27 cellular contexts compared by ENCODE assay signal in genomic region chr1:118396824-118397530, GRCh38.
DNase-seq lines count a peak whose midpoint lies in the region; FAIRE-seq and TF ChIP-seq lines count a peak whose summit lies in the region.
"Had no signal": no experiment of that assay in that cellular context is flagged by ENCODE, and none has a peak within 500 bp of the region (broad histone marks: within the 10 kb centered on the region; RNA-seq: fewer than 3 reads in every experiment).

No MANE protein-coding gene starts in this region.

- H2BK12ac ChIP-seq in trophoblast cell (ENCODE audit: low read length) = no peak overlapping the region

- H2BK120ac ChIP-seq in trophoblast cell (ENCODE audit: insufficient read depth, low read length, poor library complexity) = no peak overlapping the region

- H3K9ac ChIP-seq in trophoblast cell (ENCODE audit: low read length) = no peak overlapping the region
- H3K9ac ChIP-seq: parathyroid adenoma had no signal

- no peaks in the 10 kb centered on the region for H3K27me3 ChIP-seq in trophoblast cell (ENCODE audit: insufficient read depth, low read length)
- H3K27me3 ChIP-seq: colonic mucosa, tibial nerve had no signal

- no peak overlapping the region for H3K27ac ChIP-seq in trophoblast cell (ENCODE audit: low read depth, low read length)
- H3K27ac ChIP-seq: colonic mucosa, epithelial cell of prostate, HL-60, parathyroid adenoma, tibial nerve had no signal

- no peak overlapping the region for H3K4me2 ChIP-seq in trophoblast cell (ENCODE audit: low read length)

- H4K12ac ChIP-seq in trophoblast cell (ENCODE audit: low read depth, low read length) = no peak overlapping the region

- H4K8ac ChIP-seq in trophoblast cell (ENCODE audit: low read depth, low read length) = no peak overlapping the region

- H4K91ac ChIP-seq in trophoblast cell (ENCODE audit: low read depth, low read length) = no peak overlapping the region

- DNase-seq in DMS 273 (lab: John Stamatoyannopoulos, UW; ENCODE audit: unreplicated experiment) (peak; percentile 72), M059J (ENCODE audit: low read depth) (peak; percentile 3), fibroblast of the aortic adventitia (ENCODE audit: low read depth) (peak; percentile 0), trophoblast cell (no peak), H54 (ENCODE audit: insufficient read length, low spot score) (no peak), EL (no peak), NCI-H2227 treated with DMSO at 0.1 percent for 48 hours (lab: John Stamatoyannopoulos, UW) (no peak)
- DNase-seq: activated CD4-positive, alpha-beta T cell treated with anti-CD3 and anti-CD28 coated beads for 48 hours; colonic mucosa; DMS153; effector CD8-positive, alpha-beta T cell; foreskin fibroblast; HCEC 1CT; KG1; kidney; MM.1S; NCI-H1105 treated with DMSO at 0.1 percent for 48 hours; NCI-H187 treated with DMSO at 0.1 percent for 48 hours; NCI-H2171 treated with DMSO at 0.1 percent for 48 hours; NCI-H526; stimulated activated CD4-positive, alpha-beta T cell treated with anti-CD3 and anti-CD28 coated beads, Interleukin-2, amount 100 ng/mL, for 48 hours; SW 1271; T-helper 9 cell had no signal

- WGBS in trophoblast cell (ENCODE audit: extremely low coverage, insufficient coverage, insufficient read length) = no CpG with 5 or more reads among the region's 4 CpGs

- peak overlapping the region; percentile 33 for H2AFZ ChIP-seq in trophoblast cell (ENCODE audit: insufficient read depth, low read length, poor library complexity)
- H2AFZ ChIP-seq: parathyroid adenoma had no signal

- no peaks in the 10 kb centered on the region for H3K79me2 ChIP-seq in trophoblast cell (ENCODE audit: control insufficient read depth, insufficient read depth, low read length, poor library complexity)
- H3K79me2 ChIP-seq: parathyroid adenoma had no signal

- H3K36me3 ChIP-seq in trophoblast cell (ENCODE audit: control insufficient read depth in 1 of 2, insufficient read depth in 2 of 2, low read length in 2 of 2) = no peaks in the 10 kb centered on the region
- H3K36me3 ChIP-seq: colonic mucosa, tibial nerve had no signal

- H3K79me1 ChIP-seq in trophoblast cell (ENCODE audit: low read length) = no peaks in the 10 kb centered on the region

- H3K14ac ChIP-seq in trophoblast cell (ENCODE audit: low read length) = no peak overlapping the region

- H2BK5ac ChIP-seq in trophoblast cell (ENCODE audit: low read depth, low read length, poor library complexity) = no peak overlapping the region

- no peaks in the 10 kb centered on the region for H3K9me3 ChIP-seq in trophoblast cell (ENCODE audit: insufficient read depth, low read depth, low read length)
- H3K9me3 ChIP-seq: colonic mucosa, tibial nerve had no signal

- H3K4me1 ChIP-seq in trophoblast cell (ENCODE audit: control insufficient read depth in 1 of 2, insufficient read depth in 2 of 2, low read length in 2 of 2) = no peaks in the 10 kb centered on the region
- H3K4me1 ChIP-seq: colonic mucosa, parathyroid adenoma, tibial nerve had no signal

- TF ChIP-seq POLR2A in H54 (IDR thresholded peaks at IDR 0.05; ENCODE audit: low read depth, low read length) = no peak

- no peak for FAIRE-seq in H54 (lab: Jason Lieb, UNC)
- FAIRE-seq: kidney had no signal

- H3K4me3 ChIP-seq in fibroblast of the aortic adventitia (ENCODE audit: low read depth, low read length) (no peak overlapping the region), trophoblast cell (ENCODE audit: low read depth, low read length) (no peak overlapping the region)
- H3K4me3 ChIP-seq: colonic mucosa, tibial nerve had no signal

- no peak overlapping the region for H3K23ac ChIP-seq in trophoblast cell (ENCODE audit: low read length)

- H2AK5ac ChIP-seq in trophoblast cell (ENCODE audit: low read length) = no peak overlapping the region

- no peak overlapping the region for H3K4ac ChIP-seq in trophoblast cell (ENCODE audit: low read depth, low read length)

- H3K18ac ChIP-seq in trophoblast cell (ENCODE audit: low read length) = no peak overlapping the region

- TF ChIP-seq CTCF in fibroblast of the aortic adventitia (IDR thresholded peaks at IDR 0.05; ENCODE audit: insufficient read depth, low read length) = no peak

Comparison
In these comparisons a context has a peak if more than half of its experiments do, and no peak if none do; other contexts are left out.
1. DNase-seq: peak in DMS 273 (single experiment), M059J (single experiment) and fibroblast of the aortic adventitia (single experiment); none in trophoblast cell (0 of 2), H54 (single experiment), EL (single experiment) and NCI-H2227 treated with DMSO at 0.1 percent for 48 hours (single experiment).